Comparison of ENCODE assay signal across 21 cellular contexts in the genomic region with DNA sequence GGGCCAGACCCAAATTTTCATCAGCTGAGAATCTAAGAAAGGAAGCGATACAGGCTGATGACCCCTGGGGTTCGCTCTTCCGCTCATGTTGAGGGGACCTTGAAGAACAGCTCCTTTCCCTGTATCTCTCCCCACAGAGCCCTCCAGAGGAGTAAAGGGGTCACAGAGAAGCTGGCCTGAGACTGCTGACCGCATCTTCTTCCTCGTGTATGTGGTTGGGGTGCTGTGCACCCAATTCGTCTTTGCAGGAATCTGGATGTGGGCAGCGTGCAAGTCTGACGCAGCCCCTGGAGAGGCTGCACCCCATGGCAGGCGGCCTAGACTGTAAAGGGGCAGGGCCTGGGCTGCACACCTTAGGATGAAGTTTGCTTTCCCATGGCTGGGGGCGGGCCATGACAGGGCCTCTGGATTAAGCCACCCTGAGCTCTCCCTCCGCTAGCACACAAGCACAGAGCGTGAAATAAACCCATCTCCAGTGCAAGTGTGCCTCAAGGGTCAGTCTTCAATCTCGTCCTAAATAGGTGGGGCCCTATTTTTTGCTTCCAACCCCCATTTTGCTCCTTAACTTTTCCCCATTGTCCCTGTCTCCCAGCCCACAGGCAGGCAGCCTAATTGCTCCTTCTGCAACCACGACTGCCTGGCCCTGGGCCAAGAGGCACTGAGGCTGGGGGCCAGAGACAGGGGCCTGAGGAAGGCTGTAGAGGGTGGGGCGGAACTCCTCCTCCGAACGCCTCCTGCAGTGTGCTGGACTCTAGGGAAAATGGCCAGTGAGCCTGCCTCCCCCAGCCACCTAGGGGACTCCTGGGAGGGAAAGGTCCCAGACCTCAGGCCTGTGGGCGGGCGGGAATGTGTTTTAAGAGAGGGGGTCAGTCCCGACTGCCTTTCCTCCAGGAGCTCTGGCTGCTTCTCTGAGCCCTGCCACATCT. TPM values are rescaled to one million over a fixed set of nuclear protein-coding genes. Genes with fewer than 3 reads are reported as not detected.
DNase-seq lines count a peak whose midpoint lies in the region; ATAC-seq, FAIRE-seq and TF ChIP-seq lines count a peak whose summit lies in the region.
"Had no signal": no experiment of that assay in that cellular context is flagged by ENCODE, and none has a peak within 500 bp of the region (broad histone marks: within the 10 kb centered on the region; RNA-seq: fewer than 3 reads in every experiment).

No MANE protein-coding gene starts in this region.

- peaks cover 10% of the 10 kb centered on the region for H3K4me1 ChIP-seq in Panc1 (ENCODE audit: control insufficient read depth, insufficient read depth, low read length)
- peaks cover 4% of the 10 kb centered on the region in 2 donors for H3K4me1 ChIP-seq in kidney (ENCODE audit: control insufficient read depth in 1 of 2, insufficient read depth in 1 of 2, low read depth in 1 of 2, low read length in 2 of 2)
- H3K4me1 ChIP-seq in upper lobe of right lung = no peaks in the 10 kb centered on the region

- CTCF ChIA-PET in Panc1 (lab: Charles Lee) = no interaction called here

- H3K27me3 Mint-ChIP-seq in activated naive CD4-positive, alpha-beta T cell treated with anti-CD3 and anti-CD28 coated beads, Interleukin-2, amount 50 U/mL, for 24 hours = no peaks in the 10 kb centered on the region

- no peaks in the 10 kb centered on the region for H3K9me3 Mint-ChIP-seq in activated naive CD4-positive, alpha-beta T cell treated with anti-CD3 and anti-CD28 coated beads, Interleukin-2, amount 50 U/mL, for 24 hours
- H3K9me3 Mint-ChIP-seq: CD8-positive, alpha-beta memory T cell had no signal

- H3K36me3 ChIP-seq in Panc1 (ENCODE audit: control insufficient read depth, insufficient read depth, low read length) (peaks cover 3% of the 10 kb centered on the region; the same call in 1 of the 2 replicates), kidney (ENCODE audit: control insufficient read depth in 1 of 2, insufficient read depth in 2 of 2, low read length in 2 of 2) (peaks cover 17 to 20% of the 10 kb centered on the region in 2 donors), upper lobe of right lung (peaks cover 48% of the 10 kb centered on the region)
- H3K36me3 ChIP-seq: ovary had no signal

- TF ChIP-seq CTCF in Panc1 (IDR thresholded peaks at IDR 0.05) = no peak
- TF ChIP-seq CTCF in kidney (IDR thresholded peaks at IDR 0.05; ENCODE audit: borderline replicate concordance, extremely low read depth, insufficient read depth) = no peak
- TF ChIP-seq CTCF in upper lobe of right lung (IDR thresholded peaks at IDR 0.05) = no peak

- no peak overlapping the region for H3K9ac ChIP-seq in kidney (ENCODE audit: low read length in 2 of 2)

- H3K27ac Mint-ChIP-seq in activated naive CD4-positive, alpha-beta T cell treated with anti-CD3 and anti-CD28 coated beads, Interleukin-2, amount 50 U/mL, for 24 hours = peak overlapping the region; percentile 17

- in situ Hi-C loops in Panc1 (cut with HindIII; ENCODE audit: low pct_unique_long_range_greater_than_20kb, low sequenced_read_pairs) = no loop called here

- ATAC-seq in Panc1 = no peak
- no peak for ATAC-seq in upper lobe of right lung
- no peak for ATAC-seq in HG03378 (IDR thresholded peaks at IDR 0.05; ENCODE audit: unreplicated experiment)
- ATAC-seq: esophagus mucosa, gastroesophageal sphincter had no signal

- no peak overlapping the region for H3K4me3 Mint-ChIP-seq in activated naive CD4-positive, alpha-beta T cell treated with anti-CD3 and anti-CD28 coated beads, Interleukin-2, amount 50 U/mL, for 24 hours
- H3K4me3 Mint-ChIP-seq: CD8-positive, alpha-beta memory T cell had no signal

- DNase-seq in activated naive CD4-positive, alpha-beta T cell treated with Interleukin-2 at 50 U/mL for 16 hours = no peak
- DNase-seq in Panc1 (ENCODE audit: low read depth, low spot score) = no peak
- peak; percentile 67 for DNase-seq in kidney
- peak; percentile 64 for DNase-seq in upper lobe of right lung
- no peak for DNase-seq in SW 1271 (lab: John Stamatoyannopoulos, UW)
- no peak for DNase-seq in NCI-H1436 (lab: John Stamatoyannopoulos, UW)
- DNase-seq: activated CD4-positive, alpha-beta T cell treated with anti-CD3 and anti-CD28 coated beads for 1 hour; EL; NCI-H524; ovary; PC-9; stimulated activated CD4-positive, alpha-beta T cell treated with anti-CD3 and anti-CD28 coated beads, Interleukin-2, amount 100 ng/mL, for 24 hours; stomach; upper lobe of left lung had no signal

- no peaks in the 10 kb centered on the region for H3K9me3 ChIP-seq in Panc1 (ENCODE audit: control insufficient read depth, insufficient read depth, low read depth, low read length)
- no peaks in the 10 kb centered on the region for H3K9me3 ChIP-seq in kidney (ENCODE audit: control insufficient read depth in 1 of 2, low read length in 2 of 2)
- no peaks in the 10 kb centered on the region for H3K9me3 ChIP-seq in upper lobe of right lung
- H3K9me3 ChIP-seq: gastroesophageal sphincter, ovary, stomach, upper lobe of left lung had no signal

- peaks cover 19% of the 10 kb centered on the region for H3K4me1 Mint-ChIP-seq in activated naive CD4-positive, alpha-beta T cell treated with anti-CD3 and anti-CD28 coated beads, Interleukin-2, amount 50 U/mL, for 24 hours

- intact Hi-C loops in Panc1 (cut with micrococcal nuclease; ENCODE audit: unreplicated experiment) = no loop called here
- intact Hi-C loops in kidney (cut with DNase I) = no loop called here
- intact Hi-C loops in upper lobe of right lung (cut with DNase I) = no loop called here

- POLR2A ChIA-PET in Panc1 (lab: Charles Lee) = interaction anchor here (0.6 kb wide), 1 partner anchor 37 kb away, joined by 12 read pairs; no protein-coding TSS in a partner anchor

- FAIRE-seq in kidney (lab: Jason Lieb, UNC) = no peak

- H3K27ac ChIP-seq in Panc1 (ENCODE audit: low read length) (no peak overlapping the region), kidney (ENCODE audit: low read depth in 2 of 2, low read length in 2 of 2) (no peak overlapping the region), upper lobe of right lung (no peak overlapping the region)
- H3K27ac ChIP-seq: gastroesophageal sphincter, ovary, PC-9, stomach, upper lobe of left lung had no signal

- H3K4me3 ChIP-seq in Panc1 (ENCODE audit: low read depth in 2 of 2, low read length in 2 of 2) (no peak overlapping the region), kidney (ENCODE audit: low read length in 2 of 2) (no peak overlapping the region), upper lobe of right lung (no peak overlapping the region)
- H3K4me3 ChIP-seq: gastroesophageal sphincter, ovary, PC-9, stomach, upper lobe of left lung had no signal

- BruUV-seq in Panc1 (replicated peaks; lab: Mats Ljungman, UMichigan) = TSS peak; percentile 62

- H3K36me3 Mint-ChIP-seq in activated naive CD4-positive, alpha-beta T cell treated with anti-CD3 and anti-CD28 coated beads, Interleukin-2, amount 50 U/mL, for 24 hours = peaks cover 3% of the 10 kb centered on the region

- H3K27me3 ChIP-seq in Panc1 (ENCODE audit: control insufficient read depth, insufficient read depth, low read length) (no peaks in the 10 kb centered on the region), upper lobe of right lung (peaks cover 15% of the 10 kb centered on the region)
- H3K27me3 ChIP-seq: ovary had no signal

RNA-seq across cellular contexts. Expression of a gene that starts 3.6 kb away (rescaled TPM):
- total RNA-seq in Panc1 (2021; ENCODE audit: unreplicated experiment) (not detected), kidney (0.22 TPM), upper lobe of right lung (not detected)
- polyA plus RNA-seq in Panc1 (2012; ENCODE audit: insufficient read length) = 42.5 TPM
- not detected for polyA plus RNA-seq in kidney (ENCODE audit: insufficient read depth, low read depth, low replicate concordance)
- total RNA-seq: esophagus mucosa, gastroesophageal sphincter, left lobe of liver, PC-9, stomach, upper lobe of left lung had no signal

RNA-seq across cellular contexts. Expression of a gene that starts 8.0 kb away (rescaled TPM):
- 0.41 TPM for total RNA-seq in Panc1 (2021; ENCODE audit: unreplicated experiment)
- polyA plus RNA-seq in Panc1 (2012; ENCODE audit: insufficient read length) = 1.6 TPM
- not detected for total RNA-seq in kidney
- polyA plus RNA-seq in kidney (ENCODE audit: insufficient read depth, low read depth, low replicate concordance) = not detected
- total RNA-seq in upper lobe of right lung = not detected
- total RNA-seq: gastroesophageal sphincter, left lobe of liver, stomach had no signal
- polyA plus RNA-seq: CD8-positive, alpha-beta memory T cell; ovary had no signal

RNA-seq across cellular contexts. Expression of a gene that starts 10.3 kb away (rescaled TPM):
- total RNA-seq in Panc1 (2021; ENCODE audit: unreplicated experiment) (100 TPM), kidney (68.1 TPM), upper lobe of right lung (74.9 TPM)
- polyA plus RNA-seq in Panc1 (2012; ENCODE audit: insufficient read length) = 93.8 TPM
- 52.7 TPM for polyA plus RNA-seq in kidney (ENCODE audit: insufficient read depth, low read depth, low replicate concordance)

RNA-seq across cellular contexts. Expression of a gene that starts 21.0 kb away (rescaled TPM):
- 190 TPM for total RNA-seq in Panc1 (2021; ENCODE audit: unreplicated experiment)
- polyA plus RNA-seq in Panc1 (2012; ENCODE audit: insufficient read length) = 127 TPM
- total RNA-seq in kidney = 143 TPM
- 83.2 TPM for polyA plus RNA-seq in kidney (ENCODE audit: insufficient read depth, low read depth, low replicate concordance)
- 121 TPM for total RNA-seq in upper lobe of right lung

RNA-seq across cellular contexts. Expression of a gene that starts 55.5 kb away (rescaled TPM):
- 36.4 TPM for total RNA-seq in Panc1 (2021; ENCODE audit: unreplicated experiment)
- 44.9 TPM for polyA plus RNA-seq in Panc1 (2012; ENCODE audit: insufficient read length)
- 23.5 TPM for total RNA-seq in kidney
- 11.1 TPM for polyA plus RNA-seq in kidney (ENCODE audit: insufficient read depth, low read depth, low replicate concordance)
- 46.8 TPM for total RNA-seq in upper lobe of right lung
- total RNA-seq: HT1080 had no signal
- polyA plus RNA-seq: CD8-positive, alpha-beta memory T cell had no signal

Comparison
In these comparisons a context has a peak if more than half of its experiments do, and no peak if none do; other contexts are left out.
1. DNase-seq: peak in kidney (single experiment) and upper lobe of right lung (single experiment); none in activated naive CD4-positive, alpha-beta T cell treated with Interleukin-2 at 50 U/mL for 16 hours (single experiment), Panc1 (single experiment), SW 1271 (0 of 2) and NCI-H1436 (single experiment).